ENCODE assay signal across 8 cellular contexts in genomic region chr7:130356121-130356759, GRCh38. TPM values are rescaled to one million over a fixed set of nuclear protein-coding genes. Genes with fewer than 3 reads are reported as not detected.
A peak's percentile ranks its signal among the peaks of the same experiment; 100 is the strongest.
DNase-seq lines count a peak whose midpoint lies in the region; ATAC-seq and TF ChIP-seq lines count a peak whose summit lies in the region.

No MANE protein-coding gene starts in this region.

- TF ChIP-seq CTCF in gastroesophageal sphincter (IDR thresholded peaks at IDR 0.05): no peak
- no peak for TF ChIP-seq CTCF in prostate gland (IDR thresholded peaks at IDR 0.05)

- H3K27me3 ChIP-seq in gastroesophageal sphincter: no peaks in the 10 kb centered on the region
- H3K27me3 ChIP-seq in prostate gland (replicated peaks; ENCODE audit: insufficient read depth): no peaks in the 10 kb centered on the region

- ATAC-seq in gastroesophageal sphincter: peak; percentile 76
- ATAC-seq in GM21576 (IDR thresholded peaks at IDR 0.05; ENCODE audit: unreplicated experiment): no peak
- ATAC-seq in GM21360 (IDR thresholded peaks at IDR 0.05; ENCODE audit: unreplicated experiment): no peak
- no peak for ATAC-seq in HG03565 (IDR thresholded peaks at IDR 0.05; ENCODE audit: unreplicated experiment)

- H3K4me1 ChIP-seq in gastroesophageal sphincter (peaks cover 0 to 41% (median 23%) of the 10 kb centered on the region in 3 donors), prostate gland (replicated peaks) (no peaks in the 10 kb centered on the region)

- no peak for TF ChIP-seq EP300 in gastroesophageal sphincter (IDR thresholded peaks at IDR 0.05)

- H3K4me3 ChIP-seq in gastroesophageal sphincter (no peak overlapping the region), prostate gland (no peak overlapping the region)

- no peaks in the 10 kb centered on the region for H3K36me3 ChIP-seq in gastroesophageal sphincter
- H3K36me3 ChIP-seq in prostate gland: no peaks in the 10 kb centered on the region

- DNase-seq in Daoy (ENCODE audit: low read depth): peak; percentile 100
- peak; percentile 14 for DNase-seq in SK-MEL-5 (ENCODE audit: low read depth, low spot score)
- peak; percentile 26 for DNase-seq in prostate gland (ENCODE audit: low spot score)
- DNase-seq in effector CD4-positive, alpha-beta T cell: no peak

- in situ Hi-C loops in SK-MEL-5 (cut with HindIII; ENCODE audit: low pct_unique_long_range_greater_than_20kb, low sequenced_read_pairs): no loop called here

- no peak for TF ChIP-seq POLR2A in gastroesophageal sphincter (IDR thresholded peaks at IDR 0.05)
- TF ChIP-seq POLR2A in prostate gland (IDR thresholded peaks at IDR 0.05): no peak

- 19 to 42% methylated on average over 2 to 8 of the region's 8 CpGs for WGBS in gastroesophageal sphincter (ENCODE audit: low coverage in 1 of 2), 2 donors
- WGBS in prostate gland: 15% methylated on average over 8 of the region's 8 CpGs

- intact Hi-C loops in prostate gland (cut with DNase I): no loop called here

- peaks cover 0 to 15% (median 0%) of the 10 kb centered on the region in 3 donors for H3K9me3 ChIP-seq in gastroesophageal sphincter
- peaks cover 4% of the 10 kb centered on the region for H3K9me3 ChIP-seq in prostate gland

- H3K27ac ChIP-seq in gastroesophageal sphincter: peak overlapping the region; percentile 32 to 77 (median 70)
- peak overlapping the region; percentile 53 to 66 for H3K27ac ChIP-seq in prostate gland

RNA-seq across cellular contexts. Expression of gene CPA5, which starts 11.6 kb away (rescaled TPM):
- total RNA-seq in Daoy (2014; rRNA removed; shearing (Covaris generic)): 0.06 TPM in 1 of 2 replicates, not detected in the other
- not detected in 2 replicates for total RNA-seq in SK-MEL-5 (2014; rRNA removed; shearing (Covaris generic))
- polyA plus RNA-seq in SK-MEL-5 (2015; cell fraction: cytosol; rRNA removed): not detected in 2 replicates
- not detected in 2 replicates for polyA plus RNA-seq in SK-MEL-5 (2015; cell fraction: nucleus; rRNA removed)
- total RNA-seq in gastroesophageal sphincter: not detected
- total RNA-seq in prostate gland: 1 to 10 TPM in 1 of 2 donors, not detected in 1; 1.5 TPM

RNA-seq across cellular contexts. Expression of gene CPA1, which starts 24.1 kb away (rescaled TPM):
- not detected in 2 replicates for total RNA-seq in Daoy (2014; rRNA removed; shearing (Covaris generic))
- total RNA-seq in SK-MEL-5 (2014; rRNA removed; shearing (Covaris generic)): not detected in 2 replicates
- polyA plus RNA-seq in SK-MEL-5 (2015; cell fraction: cytosol; rRNA removed): not detected in 2 replicates
- polyA plus RNA-seq in SK-MEL-5 (2015; cell fraction: nucleus; rRNA removed): not detected in 2 replicates
- total RNA-seq in gastroesophageal sphincter (under 1 TPM in 1 of 4 donors, not detected in 3; 0.42 TPM), prostate gland (under 1 TPM in 1 of 2 donors, not detected in 1; 0.14 TPM)
